1 cellular context compared by ENCODE assay signal in genomic region chr19:1383014-1383310, GRCh38.
TF ChIP-seq lines count a peak whose summit lies in the region.

No MANE protein-coding gene starts in this region.

TF ChIP-seq in HEK293, 187 proteins besides CTCF, POLR2A, EP300 and RAD21 (continued from another document):
- TF ChIP-seq ZNF513 (tag by site-specific recombination; IDR thresholded peaks at IDR 0.05) (no peak), ZNF48 (tag by site-specific recombination; IDR thresholded peaks at IDR 0.05) (no peak), ZNF600 (tag by site-specific recombination; IDR thresholded peaks at IDR 0.05) (peak; percentile 75; the same call in 1 of the 2 replicates), ZBTB1 (tag by site-specific recombination; IDR thresholded peaks at IDR 0.05) (0 out of 2 replicates have a peak, but pooled peaks have one; percentile 13)
